In the genomic region with DNA sequence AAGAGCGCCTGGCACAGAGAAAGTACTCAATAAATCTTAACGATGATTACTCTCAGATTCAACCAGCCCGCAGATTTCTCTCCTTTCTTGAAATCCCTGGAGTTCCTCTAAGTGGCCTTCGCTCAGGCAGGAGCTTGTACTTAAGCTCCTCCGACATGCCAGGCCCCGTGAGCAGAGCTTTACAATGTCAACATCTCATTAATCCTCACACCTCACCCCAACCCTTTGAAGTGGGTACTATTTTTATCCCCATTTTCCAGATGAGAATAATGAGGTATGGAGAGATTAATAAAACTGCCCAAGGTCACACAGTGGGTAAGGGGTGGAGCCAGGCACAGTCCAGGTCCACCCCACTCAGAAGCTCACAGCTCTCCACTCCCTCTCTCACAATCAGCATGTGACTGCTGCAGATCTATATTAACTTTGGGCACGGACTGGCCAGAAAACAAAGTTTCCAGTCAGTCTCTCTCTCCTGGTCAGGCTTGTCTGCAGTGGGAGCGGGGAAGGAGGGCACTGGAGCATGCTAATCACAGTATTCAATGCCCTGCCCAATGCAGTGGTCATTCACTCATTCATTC, we compare ENCODE assay signal across 14 cellular contexts. TPM values are rescaled to one million over a fixed set of nuclear protein-coding genes. Genes with fewer than 3 reads are reported as not detected.
DNase-seq lines count a peak whose midpoint lies in the region; ATAC-seq and TF ChIP-seq lines count a peak whose summit lies in the region.
"Had no signal": no experiment of that assay in that cellular context is flagged by ENCODE, and none has a peak within 500 bp of the region (broad histone marks: within the 10 kb centered on the region; RNA-seq: fewer than 3 reads in every experiment).

No MANE protein-coding gene starts in this region.

- H3K4me3 ChIP-seq in gastrocnemius medialis: no peak overlapping the region

- H3K27me3 Mint-ChIP-seq in activated T-cell treated with anti-CD3 and anti-CD28 coated beads, Interleukin-2, amount 50 U/mL, for 24 hours: no peaks in the 10 kb centered on the region
- H3K27me3 Mint-ChIP-seq in activated CD4-positive, alpha-beta memory T cell treated with anti-CD3 and anti-CD28 coated beads, Interleukin-2, amount 10 ng/mL, durations not matched to agents 7 days and 5 days: no peaks in the 10 kb centered on the region

- POLR2A ChIA-PET in activated CD4-positive, alpha-beta memory T cell treated with anti-CD3 and anti-CD28 coated beads, Interleukin-2, amount 10 ng/mL, durations not matched to agents 7 days and 5 days (lab: Charles Lee): interaction anchor here (1.0 to 3.2 kb wide), 7 partner anchors 9 to 50 kb away, joined by 3 to 20 read pairs (median 5); no protein-coding TSS in a partner anchor

- intact Hi-C loops in gastrocnemius medialis (cut with DNase I; ENCODE audit: low total_unique reads): no loop called here

- H3K27me3 ChIP-seq in gastrocnemius medialis (no peaks in the 10 kb centered on the region), foreskin keratinocyte (no peaks in the 10 kb centered on the region)

- in situ Hi-C loops in gastrocnemius medialis (cut with MboI; ENCODE audit: low sequenced_read_pairs in 4 of 4): no loop called here

- H3K27ac Mint-ChIP-seq in activated T-cell treated with anti-CD3 and anti-CD28 coated beads, Interleukin-2, amount 50 U/mL, for 24 hours: peak overlapping the region; percentile 89
- no peak overlapping the region for H3K27ac Mint-ChIP-seq in activated CD4-positive, alpha-beta memory T cell treated with anti-CD3 and anti-CD28 coated beads, Interleukin-2, amount 10 ng/mL, durations not matched to agents 7 days and 5 days

- peaks cover 15% of the 10 kb centered on the region for H3K9me3 Mint-ChIP-seq in activated T-cell treated with anti-CD3 and anti-CD28 coated beads, Interleukin-2, amount 50 U/mL, for 24 hours
- peaks cover 27% of the 10 kb centered on the region for H3K9me3 Mint-ChIP-seq in activated CD4-positive, alpha-beta memory T cell treated with anti-CD3 and anti-CD28 coated beads, Interleukin-2, amount 10 ng/mL, durations not matched to agents 7 days and 5 days

- TF ChIP-seq CTCF in gastrocnemius medialis (IDR thresholded peaks at IDR 0.05 in 4 of 5, conservative IDR thresholded peaks at IDR 0.05 in 1 of 5) (no peak), foreskin keratinocyte (conservative IDR thresholded peaks at IDR 0.05) (no peak)

- H3K4me1 ChIP-seq in gastrocnemius medialis: peaks cover 33% of the 10 kb centered on the region in 2 donors
- H3K4me1 ChIP-seq in foreskin keratinocyte: no peaks in the 10 kb centered on the region

- H3K4me1 Mint-ChIP-seq in activated T-cell treated with anti-CD3 and anti-CD28 coated beads, Interleukin-2, amount 50 U/mL, for 24 hours (ENCODE audit: low read depth): peaks cover 64% of the 10 kb centered on the region
- peaks cover 33% of the 10 kb centered on the region for H3K4me1 Mint-ChIP-seq in activated CD4-positive, alpha-beta memory T cell treated with anti-CD3 and anti-CD28 coated beads, Interleukin-2, amount 10 ng/mL, durations not matched to agents 7 days and 5 days

- CTCF ChIA-PET in activated CD4-positive, alpha-beta memory T cell treated with anti-CD3 and anti-CD28 coated beads, Interleukin-2, amount 10 ng/mL, durations not matched to agents 7 days and 5 days (lab: Charles Lee): interaction anchor here (0.8 to 2.1 kb wide), 5 partner anchors 9 to 38 kb away, joined by 3 to 9 read pairs (median 5); a partner anchor contains a TSS

- no peak for DNase-seq in activated T-cell treated with anti-CD3 and anti-CD28 coated beads, Interleukin-2, amount 50 U/mL, for 24 hours
- no peak for DNase-seq in activated T-cell treated with anti-CD3 and anti-CD28 coated beads for 4 hours
- no peak for DNase-seq in activated CD4-positive, alpha-beta memory T cell treated with anti-CD3 and anti-CD28 coated beads, Interleukin-2, amount 10 ng/mL, durations not matched to agents 7 days and 5 days
- DNase-seq in foreskin melanocyte: peak; percentile 64
- no peak for DNase-seq in gastrocnemius medialis
- DNase-seq in inferior parietal cortex (ENCODE audit: extremely low spot score): no peak
- DNase-seq in foreskin keratinocyte: no peak
- DNase-seq: Calu3, left colon, naive B cell, NCI-H2029, NCI-H69, RPMI8226 had no signal

- H3K9me3 ChIP-seq in gastrocnemius medialis: no peaks in the 10 kb centered on the region

- H3K36me3 Mint-ChIP-seq in activated T-cell treated with anti-CD3 and anti-CD28 coated beads, Interleukin-2, amount 50 U/mL, for 24 hours (ENCODE audit: low read depth): peaks cover 51% of the 10 kb centered on the region
- H3K36me3 Mint-ChIP-seq in activated CD4-positive, alpha-beta memory T cell treated with anti-CD3 and anti-CD28 coated beads, Interleukin-2, amount 10 ng/mL, durations not matched to agents 7 days and 5 days (ENCODE audit: low read depth): peaks cover 31% of the 10 kb centered on the region

- no peaks in the 10 kb centered on the region for H3K36me3 ChIP-seq in gastrocnemius medialis

- no peak for TF ChIP-seq POLR2A in gastrocnemius medialis (IDR thresholded peaks at IDR 0.05)

- ATAC-seq in gastrocnemius medialis (peak in 1 of 2 donors; percentile 12), foreskin keratinocyte (no peak), HG02852 (IDR thresholded peaks at IDR 0.05; ENCODE audit: unreplicated experiment) (no peak)
- ATAC-seq: left colon had no signal

- H3K27ac ChIP-seq in gastrocnemius medialis: peak overlapping the region; percentile 5 to 72 (median 56)
- H3K27ac ChIP-seq in foreskin keratinocyte: no peak overlapping the region

- peak overlapping the region; percentile 58 for H3K4me3 Mint-ChIP-seq in activated T-cell treated with anti-CD3 and anti-CD28 coated beads, Interleukin-2, amount 50 U/mL, for 24 hours
- H3K4me3 Mint-ChIP-seq in activated CD4-positive, alpha-beta memory T cell treated with anti-CD3 and anti-CD28 coated beads, Interleukin-2, amount 10 ng/mL, durations not matched to agents 7 days and 5 days: peak overlapping the region; percentile 70
- H3K4me3 Mint-ChIP-seq: naive B cell had no signal

RNA-seq across cellular contexts. Expression of a gene that starts 18.0 kb away (rescaled TPM):
- 10 to 100 TPM; 43.2 to 45.5 TPM for total RNA-seq in activated CD4-positive, alpha-beta memory T cell treated with anti-CD3 and anti-CD28 coated beads, Interleukin-2, amount 10 ng/mL, durations not matched to agents 7 days and 5 days
- total RNA-seq in gastrocnemius medialis: 10 to 100 TPM in 1 of 4 donors, 1 to 10 TPM in 3; 5.9 to 14.1 (median 8.0) TPM
- 6.6 and 8.0 TPM in 2 replicates for total RNA-seq in foreskin keratinocyte
- 3.0 and 3.2 TPM in 2 replicates for polyA plus RNA-seq in foreskin keratinocyte
